ENCODE assay signal across 22 cellular contexts in the genomic region with DNA sequence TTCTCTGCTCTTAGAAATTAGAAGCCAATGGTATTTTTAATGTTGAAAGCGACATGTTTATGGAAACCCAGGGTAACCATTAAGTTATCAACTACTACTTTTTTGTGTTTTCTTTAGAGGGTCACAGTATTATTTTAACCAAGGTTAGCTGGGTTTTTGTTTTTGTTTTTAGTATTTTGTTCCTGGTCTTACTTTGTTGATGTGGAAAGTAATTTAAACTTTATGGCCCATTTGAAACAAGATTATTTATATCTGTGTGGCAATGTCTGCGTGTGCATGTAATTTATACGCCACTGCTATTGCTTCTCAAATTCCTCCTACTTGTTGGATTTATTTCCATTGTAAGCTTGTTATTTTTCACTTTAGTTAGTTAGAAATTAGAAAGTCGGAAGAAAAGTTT.
DNase-seq lines count a peak whose midpoint lies in the region; ATAC-seq and TF ChIP-seq lines count a peak whose summit lies in the region.
"Had no signal": no experiment of that assay in that cellular context is flagged by ENCODE, and none has a peak within 500 bp of the region (broad histone marks: within the 10 kb centered on the region; RNA-seq: fewer than 3 reads in every experiment).

No MANE protein-coding gene starts in this region.

- H3K27ac Mint-ChIP-seq in HFFc6: peak overlapping the region; percentile 71; the same call in 1 of the 2 replicates
- H3K27ac Mint-ChIP-seq: CD4-positive, CD25-positive, alpha-beta regulatory T cell; GM23338; H9; IgD-negative memory B cell had no signal

- no peak overlapping the region for H3K4me3 Mint-ChIP-seq in HFFc6
- H3K4me3 Mint-ChIP-seq: CD4-positive, CD25-positive, alpha-beta regulatory T cell; GM23338; H9; IgD-negative memory B cell had no signal

- no peaks in the 10 kb centered on the region for H3K27me3 Mint-ChIP-seq in HFFc6 (ENCODE audit: insufficient read depth)
- H3K27me3 Mint-ChIP-seq: CD4-positive, CD25-positive, alpha-beta regulatory T cell; IgD-negative memory B cell had no signal

- peak overlapping the region; percentile 59 for H2AFZ ChIP-seq in ACC112 (ENCODE audit: low read length, unreplicated experiment)
- H2AFZ ChIP-seq: GM23338 had no signal

- H3K27ac ChIP-seq in ACC112 (ENCODE audit: low read depth, low read length): no peak overlapping the region
- no peak overlapping the region for H3K27ac ChIP-seq in testis
- H3K27ac ChIP-seq in right lobe of liver: no peak overlapping the region
- H3K27ac ChIP-seq: BLaER1, SJSA1 had no signal

- peaks cover 26% of the 10 kb centered on the region for H3K4me1 ChIP-seq in ACC112 (ENCODE audit: control insufficient read depth, insufficient read depth, low read length, unreplicated experiment)
- no peaks in the 10 kb centered on the region for H3K4me1 ChIP-seq in testis
- peaks cover 0 to 11% (median 2%) of the 10 kb centered on the region in 4 donors for H3K4me1 ChIP-seq in right lobe of liver
- H3K4me1 ChIP-seq: SJSA1 had no signal

- H3K79me2 ChIP-seq in ACC112 (ENCODE audit: control insufficient read depth, insufficient read depth, low read length, unreplicated experiment): no peaks in the 10 kb centered on the region

- no peaks in the 10 kb centered on the region for H3K27me3 ChIP-seq in ACC112 (ENCODE audit: insufficient read depth, low read length)
- no peaks in the 10 kb centered on the region for H3K27me3 ChIP-seq in testis
- no peaks in the 10 kb centered on the region for H3K27me3 ChIP-seq in right lobe of liver
- H3K27me3 ChIP-seq: BLaER1, SJSA1 had no signal

- 85 to 88% methylated on average over 4 of the region's 4 CpGs for WGBS in testis, 2 donors
- WGBS in right lobe of liver (ENCODE audit: insufficient coverage, low coverage, low lambda C conversion rate, missing lambda C conversion rate): 91% methylated on average over 4 of the region's 4 CpGs

- TF ChIP-seq CTCF in HFFc6 (IDR thresholded peaks at IDR 0.05) (no peak), testis (IDR thresholded peaks at IDR 0.05) (no peak), right lobe of liver (IDR thresholded peaks at IDR 0.05) (no peak)

- H3K9me3 ChIP-seq in testis (no peaks in the 10 kb centered on the region), right lobe of liver (no peaks in the 10 kb centered on the region)
- H3K9me3 ChIP-seq: BLaER1, SJSA1 had no signal

- TF ChIP-seq POLR2A in testis (IDR thresholded peaks at IDR 0.05): no peak
- no peak for TF ChIP-seq POLR2A in right lobe of liver (IDR thresholded peaks at IDR 0.05)

- H3K9me3 Mint-ChIP-seq in HFFc6: no peaks in the 10 kb centered on the region
- H3K9me3 Mint-ChIP-seq: CD4-positive, CD25-positive, alpha-beta regulatory T cell; GM23338; H9; IgD-negative memory B cell had no signal

- peaks cover 39% of the 10 kb centered on the region for H3K4me1 Mint-ChIP-seq in HFFc6 (ENCODE audit: low read depth)
- H3K4me1 Mint-ChIP-seq: CD4-positive, CD25-positive, alpha-beta regulatory T cell; IgD-negative memory B cell had no signal

- DNase-seq in HFFc6 (no peak), fibroblast of peridontal ligament (ENCODE audit: extremely low read depth) (peak; percentile 25), renal cortical epithelial cell (ENCODE audit: low read depth) (peak; percentile 32), testis (no peak), right lobe of liver (no peak), NCI-H187 treated with DMSO at 0.1 percent for 48 hours (lab: John Stamatoyannopoulos, UW) (no peak)
- DNase-seq: CD4-positive, CD25-positive, alpha-beta regulatory T cell; DMS53; H9; NCI-H1048; NCI-H1417; NCI-H1694; NCI-H2081; NCI-H2227 treated with DMSO at 0.1 percent for 48 hours; NCI-H526 treated with DMSO at 0.1 percent for 48 hours; Right ventricle myocardium superior; RPMI8226 had no signal

- intact Hi-C loops in testis (cut with DNase I; ENCODE audit: low total_unique reads): no loop called here
- intact Hi-C loops in right lobe of liver (cut with DNase I): no loop called here

- no peak for ATAC-seq in right lobe of liver
- ATAC-seq: GM23338 had no signal

- no peaks in the 10 kb centered on the region for H3K36me3 ChIP-seq in ACC112 (ENCODE audit: insufficient read depth, low read length)
- no peaks in the 10 kb centered on the region for H3K36me3 ChIP-seq in testis (ENCODE audit: low read depth, missing control alignments)
- no peaks in the 10 kb centered on the region for H3K36me3 ChIP-seq in right lobe of liver
- H3K36me3 ChIP-seq: BLaER1, SJSA1 had no signal

- no peaks in the 10 kb centered on the region for H3K36me3 Mint-ChIP-seq in HFFc6 (ENCODE audit: low read depth)
- H3K36me3 Mint-ChIP-seq: CD4-positive, CD25-positive, alpha-beta regulatory T cell; IgD-negative memory B cell had no signal

- H3K4me3 ChIP-seq in ACC112 (ENCODE audit: low read depth, low read length): no peak overlapping the region
- H3K4me3 ChIP-seq in testis: no peak overlapping the region
- no peak overlapping the region for H3K4me3 ChIP-seq in right lobe of liver
- H3K4me3 ChIP-seq: BLaER1, GM23338, SJSA1 had no signal

Comparison
In these comparisons a context has a peak if more than half of its experiments do, and no peak if none do; other contexts are left out.
1. DNase-seq: peak in fibroblast of peridontal ligament (single experiment) and renal cortical epithelial cell (single experiment); none in HFFc6 (single experiment), testis (single experiment), right lobe of liver (0 of 3) and NCI-H187 treated with DMSO at 0.1 percent for 48 hours (single experiment).